1 cellular context compared by ENCODE assay signal in genomic region chr9:69380811-69381210, GRCh38.
TF ChIP-seq lines count a peak whose summit lies in the region.

No MANE protein-coding gene starts in this region.

TF ChIP-seq in GM23338, 12 proteins besides CTCF, POLR2A, EP300 and RAD21 (continued from another document):
- TF ChIP-seq EZH2phosphoT487 (IDR thresholded peaks at IDR 0.05; ENCODE audit: unreplicated experiment) (no peak), CREB1 (CRISPR knock-in tag; IDR thresholded peaks at IDR 0.05; ENCODE audit: low read depth) (no peak), ZNF114 (CRISPR knock-in tag; IDR thresholded peaks at IDR 0.05) (no peak), EZH2 (IDR thresholded peaks at IDR 0.05; ENCODE audit: low read depth, unreplicated experiment) (no peak)
TF ChIP-seq in GM23338: peak in this region for 0.
